ENCODE assay signal across 1 cellular context in the genomic region with DNA sequence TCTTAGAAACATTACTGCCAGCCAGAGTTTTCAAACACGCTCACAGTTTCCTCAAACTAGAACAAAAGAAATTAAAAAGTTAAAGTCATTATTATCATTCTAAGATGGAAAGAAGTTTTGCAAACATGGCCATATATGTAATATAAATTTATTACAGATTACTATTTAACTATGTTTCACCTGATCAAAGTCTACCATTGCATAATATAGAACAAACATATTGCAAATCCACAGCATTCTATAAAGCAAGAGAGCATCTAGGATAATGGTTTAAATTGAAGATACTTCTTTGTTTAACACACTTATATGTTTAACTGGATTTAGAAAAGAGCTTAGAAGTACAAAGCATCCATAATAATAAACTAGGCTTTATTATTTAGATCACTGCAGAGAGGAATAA.
TF ChIP-seq lines count a peak whose summit lies in the region.

No MANE protein-coding gene starts in this region.

TF ChIP-seq in HepG2, 621 proteins besides CTCF, POLR2A, EP300 and RAD21:
- TF ChIP-seq ZNF251 (CRISPR knock-in tag; IDR thresholded peaks at IDR 0.05) (no peak), PITX1 (CRISPR knock-in tag; IDR thresholded peaks at IDR 0.05) (no peak), NCOR1 (IDR thresholded peaks at IDR 0.05; ENCODE audit: borderline replicate concordance, low read length) (0 out of 2 replicates have a peak, but pooled peaks have one; percentile 25), HNF4A (CRISPR knock-in tag; IDR thresholded peaks at IDR 0.05) (peak; percentile 20; the same call in 1 of the 2 replicates), RXRA (CRISPR knock-in tag; IDR thresholded peaks at IDR 0.05) (no peak), TBX2 (CRISPR knock-in tag; IDR thresholded peaks at IDR 0.05; ENCODE audit: borderline replicate concordance) (no peak), FOXP1 (IDR thresholded peaks at IDR 0.05) (no peak), FOXP1 (CRISPR knock-in tag; IDR thresholded peaks at IDR 0.05) (no peak), CEBPB (IDR thresholded peaks at IDR 0.05; ENCODE audit: borderline replicate concordance, low read depth, low read length) (peak; percentile 84), RFX5 (IDR thresholded peaks at IDR 0.05; ENCODE audit: low read depth, low read length) (no peak), MZF1 (CRISPR knock-in tag; IDR thresholded peaks at IDR 0.05; ENCODE audit: borderline replicate concordance) (no peak), ZSCAN31 (CRISPR knock-in tag; IDR thresholded peaks at IDR 0.05; ENCODE audit: low read depth) (no peak)
- TF ChIP-seq, protein P1, sequence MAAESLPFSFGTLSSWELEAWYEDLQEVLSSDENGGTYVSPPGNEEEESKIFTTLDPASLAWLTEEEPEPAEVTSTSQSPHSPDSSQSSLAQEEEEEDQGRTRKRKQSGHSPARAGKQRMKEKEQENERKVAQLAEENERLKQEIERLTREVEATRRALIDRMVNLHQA (CRISPR knock-in tag; IDR thresholded peaks at IDR 0.05) = no peak
TF ChIP-seq in HepG2: peak in this region for 3.
